Comparison of ENCODE assay signal across 10 cellular contexts in genomic region chr17:75684924-75685323, GRCh38. TPM values are rescaled to one million over a fixed set of nuclear protein-coding genes. Genes with fewer than 3 reads are reported as not detected.
DNase-seq lines count a peak whose midpoint lies in the region; TF ChIP-seq lines count a peak whose summit lies in the region.
"Had no signal": no experiment of that assay in that cellular context is flagged by ENCODE, and none has a peak within 500 bp of the region (broad histone marks: within the 10 kb centered on the region; RNA-seq: fewer than 3 reads in every experiment).

No MANE protein-coding gene starts in this region.

- H3K27me3 ChIP-seq in OCI-LY3 (ENCODE audit: low read depth, low read length), result no peaks in the 10 kb centered on the region
- no peaks in the 10 kb centered on the region for H3K27me3 ChIP-seq in osteoblast (ENCODE audit: insufficient read depth, low read length)

- H3K36me3 ChIP-seq in OCI-LY3 (replicated peaks; ENCODE audit: low read depth, low read length) (peaks cover 42% of the 10 kb centered on the region), osteoblast (ENCODE audit: insufficient read depth, low read length) (peaks cover under 1% of the 10 kb centered on the region)

- H3K27me3 Mint-ChIP-seq in T-helper 2 cell treated with Interferon-gamma antibody and Interleukin-4, amounts not matched to agents 5 μg/mL and 100 μg/mL, for 36 hours (ENCODE audit: low read depth), result no peaks in the 10 kb centered on the region
- H3K27me3 Mint-ChIP-seq: activated naive CD4-positive, alpha-beta T cell treated with anti-CD3 and anti-CD28 coated beads, Interleukin-2, amount 10 ng/mL, durations not matched to agents 7 days and 5 days had no signal

- no peak overlapping the region for H3K4me3 ChIP-seq in AG10803 (ENCODE audit: low read length)
- no peak overlapping the region for H3K4me3 ChIP-seq in OCI-LY3 (ENCODE audit: low read length)
- H3K4me3 ChIP-seq in osteoblast (ENCODE audit: insufficient read depth, low read length), result no peak overlapping the region

- H3K9ac ChIP-seq in OCI-LY3 (ENCODE audit: low read length), result no peak overlapping the region

- TF ChIP-seq CTCF in AG10803 (conservative IDR thresholded peaks at IDR 0.05; ENCODE audit: low read length) (no peak), OCI-LY3 (IDR thresholded peaks at IDR 0.05; ENCODE audit: low read depth, low read length) (no peak), osteoblast (IDR thresholded peaks at IDR 0.05; ENCODE audit: extremely low read depth, low read depth, low read length) (no peak)

- no peak overlapping the region for H3K4me3 Mint-ChIP-seq in T-helper 2 cell treated with Interferon-gamma antibody and Interleukin-4, amounts not matched to agents 5 μg/mL and 100 μg/mL, for 36 hours
- H3K4me3 Mint-ChIP-seq: activated naive CD4-positive, alpha-beta T cell treated with anti-CD3 and anti-CD28 coated beads, Interleukin-2, amount 10 ng/mL, durations not matched to agents 7 days and 5 days had no signal

- no peak overlapping the region for H3K27ac Mint-ChIP-seq in T-helper 2 cell treated with Interferon-gamma antibody and Interleukin-4, amounts not matched to agents 5 μg/mL and 100 μg/mL, for 36 hours
- H3K27ac Mint-ChIP-seq: activated naive CD4-positive, alpha-beta T cell treated with anti-CD3 and anti-CD28 coated beads, Interleukin-2, amount 10 ng/mL, durations not matched to agents 7 days and 5 days had no signal

- H3K9me3 ChIP-seq in OCI-LY3 (ENCODE audit: insufficient read depth, low read length) (no peaks in the 10 kb centered on the region), osteoblast (ENCODE audit: low read depth, low read length) (no peaks in the 10 kb centered on the region)

- H3K4me1 Mint-ChIP-seq in T-helper 2 cell treated with Interferon-gamma antibody and Interleukin-4, amounts not matched to agents 5 μg/mL and 100 μg/mL, for 36 hours (ENCODE audit: low read depth), result peaks cover 25% of the 10 kb centered on the region

- H2AFZ ChIP-seq in OCI-LY3 (ENCODE audit: low read depth, low read length) (no peak overlapping the region), osteoblast (ENCODE audit: low read length) (no peak overlapping the region)

- DNase-seq in AG10803 (ENCODE audit: low read depth) (peak; percentile 82), epithelial cell of prostate (ENCODE audit: low read depth, low spot score) (peak; percentile 79), osteoblast (ENCODE audit: insufficient read length, low spot score, missing footprints) (no peak), posterior cingulate gyrus (no peak), NOMO-1 treated with dmso at 0.1 percent for 144 hours (lab: John Stamatoyannopoulos, UW; ENCODE audit: unreplicated experiment) (no peak), HuH-7 (ENCODE audit: low spot score) (no peak)
- DNase-seq in T-helper 2 cell treated with Interferon-gamma antibody and Interleukin-4, amounts not matched to agents 5 μg/mL and 100 μg/mL, for 36 hours (ENCODE audit: low spot score), result no peak
- DNase-seq: activated naive CD4-positive, alpha-beta T cell treated with anti-CD3 and anti-CD28 coated beads, Interleukin-2, amount 10 ng/mL, durations not matched to agents 7 days and 5 days had no signal

- H3K4me2 ChIP-seq in OCI-LY3 (ENCODE audit: low read length), result 0 out of 2 replicates have a peak overlapping the region, but pooled peaks have one; percentile 74
- peak overlapping the region; percentile 14 for H3K4me2 ChIP-seq in osteoblast (ENCODE audit: insufficient read depth, low read length)

- H3K4me1 ChIP-seq in OCI-LY3 (ENCODE audit: low read length) (peaks cover 62% of the 10 kb centered on the region), osteoblast (ENCODE audit: insufficient read depth, low read length) (peaks cover 60% of the 10 kb centered on the region)

- intact Hi-C loops in posterior cingulate gyrus (cut with DNase I), result no loop called here

- H3K79me2 ChIP-seq in OCI-LY3 (ENCODE audit: low read length) (peaks cover 89% of the 10 kb centered on the region), osteoblast (ENCODE audit: insufficient read depth, low read length) (peaks cover 76% of the 10 kb centered on the region)

- H3K27ac ChIP-seq in OCI-LY3 (ENCODE audit: low read length), result peak overlapping the region; percentile 90
- H3K27ac ChIP-seq in epithelial cell of prostate, result peak overlapping the region; percentile 100
- peak overlapping the region; percentile 74 for H3K27ac ChIP-seq in osteoblast (ENCODE audit: low read depth, low read length)
- H3K27ac ChIP-seq: HL-60 had no signal

- H3K9me3 Mint-ChIP-seq in T-helper 2 cell treated with Interferon-gamma antibody and Interleukin-4, amounts not matched to agents 5 μg/mL and 100 μg/mL, for 36 hours, result no peaks in the 10 kb centered on the region
- H3K9me3 Mint-ChIP-seq: activated naive CD4-positive, alpha-beta T cell treated with anti-CD3 and anti-CD28 coated beads, Interleukin-2, amount 10 ng/mL, durations not matched to agents 7 days and 5 days had no signal

- H4K20me1 ChIP-seq in OCI-LY3 (ENCODE audit: insufficient read depth, low read length), result no peaks in the 10 kb centered on the region
- peaks cover 17% of the 10 kb centered on the region for H4K20me1 ChIP-seq in osteoblast (ENCODE audit: insufficient read depth, low read length)

- H3K36me3 Mint-ChIP-seq in T-helper 2 cell treated with Interferon-gamma antibody and Interleukin-4, amounts not matched to agents 5 μg/mL and 100 μg/mL, for 36 hours (ENCODE audit: low read depth), result peaks cover 14% of the 10 kb centered on the region

RNA-seq across cellular contexts. Expression of gene SAP30BP, which starts 17.8 kb away (rescaled TPM):
- total RNA-seq in osteoblast, result 48.1 and 60.7 TPM in 2 replicates

RNA-seq across cellular contexts. Expression of gene RECQL5, which starts 18.0 kb away (rescaled TPM):
- 17.7 and 24.5 TPM in 2 replicates for total RNA-seq in osteoblast

RNA-seq across cellular contexts. Expression of gene ITGB4, which starts 36.3 kb away (rescaled TPM):
- total RNA-seq in osteoblast, result 0.29 and 0.36 TPM in 2 replicates

RNA-seq across cellular contexts. Expression of gene SMIM5, which starts 51.7 kb away (rescaled TPM):
- total RNA-seq in osteoblast, result under 0.01 TPM in 1 of 2 replicates, not detected in the other

Comparison
In these comparisons a context has a peak if more than half of its experiments do, and no peak if none do; other contexts are left out.
1. DNase-seq: peak in AG10803 (single experiment) and epithelial cell of prostate (single experiment); none in osteoblast (single experiment), posterior cingulate gyrus (0 of 10), NOMO-1 treated with dmso at 0.1 percent for 144 hours (single experiment), HuH-7 (single experiment) and T-helper 2 cell treated with Interferon-gamma antibody and Interleukin-4, amounts not matched to agents 5 μg/mL and 100 μg/mL, for 36 hours (single experiment).
2. Peak in every context shown above with its lines, with median percentiles within 50 percentile points of each other: H3K27ac ChIP-seq.